ENCODE assay signal across 19 cellular contexts in genomic region chr1:185934476-185935189, GRCh38.
DNase-seq lines count a peak whose midpoint lies in the region; ATAC-seq, FAIRE-seq and TF ChIP-seq lines count a peak whose summit lies in the region.
"Had no signal": no experiment of that assay in that cellular context is flagged by ENCODE, and none has a peak within 500 bp of the region (broad histone marks: within the 10 kb centered on the region; RNA-seq: fewer than 3 reads in every experiment).

No MANE protein-coding gene starts in this region.

- FAIRE-seq in kidney (lab: Jason Lieb, UNC) = peak; percentile 32
- FAIRE-seq: GM18507 had no signal

- H3K27ac ChIP-seq in kidney (ENCODE audit: low read depth in 2 of 2, low read length in 2 of 2) = peak overlapping the region in 1 of 2 donors; percentile 41
- H3K27ac ChIP-seq: adrenal gland, BLaER1, SJSA1 had no signal

- DNase-seq in AG04449 (ENCODE audit: low read depth, low spot score) = peak; percentile 45
- peak; percentile 6 for DNase-seq in LHCN-M2 (ENCODE audit: low read depth)
- DNase-seq in astrocyte of the hippocampus (ENCODE audit: low read depth, low spot score) = peak; percentile 29
- no peak for DNase-seq in kidney
- no peak for DNase-seq in NCI-H1105 (lab: John Stamatoyannopoulos, UW)
- no peak for DNase-seq in NCI-H748 treated with DMSO at 0.1 percent for 48 hours (lab: John Stamatoyannopoulos, UW)
- DNase-seq: activated CD4-positive, CD25-positive, alpha-beta regulatory T cell; activated T-cell treated with anti-CD3 and anti-CD28 coated beads, Interleukin-2, amount 50 U/mL, for 24 hours; adrenal gland; effector CD4-positive, alpha-beta T cell; NCI-H1694 treated with DMSO at 0.1 percent for 48 hours; posterior cingulate gyrus; stimulated activated CD4-positive, alpha-beta T cell treated with anti-CD3 and anti-CD28 coated beads, Interleukin-2, amount 100 ng/mL, for 48 hours had no signal

- peaks cover 0 to 3% of the 10 kb centered on the region in 2 donors for H3K9me3 ChIP-seq in kidney (ENCODE audit: control insufficient read depth in 1 of 2, low read length in 2 of 2)
- H3K9me3 ChIP-seq: adrenal gland, BLaER1, SJSA1 had no signal

- H3K9ac ChIP-seq in kidney (ENCODE audit: low read length in 2 of 2) = no peak overlapping the region
- H3K9ac ChIP-seq: BLaER1 had no signal

- peaks cover 0 to 2% of the 10 kb centered on the region in 2 donors for H3K4me1 ChIP-seq in kidney (ENCODE audit: control insufficient read depth in 1 of 2, insufficient read depth in 1 of 2, low read depth in 1 of 2, low read length in 2 of 2)
- H3K4me1 ChIP-seq: adrenal gland, BLaER1 had no signal

- ATAC-seq in GM21423 (IDR thresholded peaks at IDR 0.05; ENCODE audit: unreplicated experiment) = no peak
- no peak for ATAC-seq in HG02588 (IDR thresholded peaks at IDR 0.05; ENCODE audit: unreplicated experiment)
- ATAC-seq: stimulated activated effector memory CD8-positive, alpha-beta T cell treated with anti-CD3 and anti-CD28 coated beads, Interleukin-12 subunit alpha, Interleukin-12 subunit beta, amount 100 ng/mL, for 72 hours had no signal

- CTCF ChIA-PET in AG04449 (lab: Yijun Ruan, JAX) = no interaction called here

- intact Hi-C loops in kidney (cut with DNase I) = no loop called here

- H3K4me3 ChIP-seq in AG04449 (ENCODE audit: low read depth, low read length) (no peak overlapping the region), kidney (ENCODE audit: low read length in 2 of 2) (peak overlapping the region; percentile 4 to 44)
- H3K4me3 ChIP-seq: adrenal gland, BLaER1, SJSA1 had no signal

- TF ChIP-seq CTCF in AG04449 (IDR thresholded peaks at IDR 0.05; ENCODE audit: insufficient read depth, low read length, missing control alignments) (no peak), kidney (IDR thresholded peaks at IDR 0.05; ENCODE audit: borderline replicate concordance, extremely low read depth, insufficient read depth) (no peak)

- POLR2A ChIA-PET in AG04449 (lab: Yijun Ruan, JAX) = no interaction called here

- H3K36me3 ChIP-seq in kidney (ENCODE audit: control insufficient read depth in 1 of 2, insufficient read depth in 2 of 2, low read length in 2 of 2) = no peaks in the 10 kb centered on the region
- H3K36me3 ChIP-seq: adrenal gland, BLaER1, SJSA1 had no signal

Comparison
In these comparisons a context has a peak if more than half of its experiments do, and no peak if none do; other contexts are left out.
1. DNase-seq: peak in AG04449 (single experiment), LHCN-M2 (single experiment) and astrocyte of the hippocampus (single experiment); none in kidney (single experiment), NCI-H1105 (single experiment) and NCI-H748 treated with DMSO at 0.1 percent for 48 hours (single experiment).